In genomic region chr1:221462345-221462744, GRCh38 we compare ENCODE assay signal across 1 cellular context.
TF ChIP-seq lines count a peak whose summit lies in the region.

No MANE protein-coding gene starts in this region.

TF ChIP-seq in IMR-90, 13 proteins besides CTCF, POLR2A, EP300 and RAD21:
- TF ChIP-seq CEBPB (IDR thresholded peaks at IDR 0.05; ENCODE audit: low read depth, low read length) (0 out of 2 replicates have a peak, but pooled peaks have one; percentile 3), ELK1 (IDR thresholded peaks at IDR 0.05; ENCODE audit: borderline replicate concordance, low read depth, low read length) (no peak)
